26 cellular contexts compared by ENCODE assay signal in genomic region chr20:62287129-62287528, GRCh38.
"Had no signal": no experiment of that assay in that cellular context is flagged by ENCODE, and none has a peak within 500 bp of the region (broad histone marks: within the 10 kb centered on the region; RNA-seq: fewer than 3 reads in every experiment).

No MANE protein-coding gene starts in this region.

- H3K4me1 ChIP-seq: colonic mucosa, transverse colon, uterus had no signal

- H3K27ac ChIP-seq: colonic mucosa, ovary, transverse colon, upper lobe of right lung, uterus had no signal

- ATAC-seq: natural killer cell; stimulated activated naive CD8-positive, alpha-beta T cell treated with anti-CD3 and anti-CD28 coated beads, Interleukin-15, amount 100 ng/mL, for 72 hours; upper lobe of right lung had no signal

- H3K27me3 ChIP-seq: colonic mucosa, ovary, right lobe of liver, suprapubic skin, transverse colon, upper lobe of right lung, uterus had no signal

- H3K27me3 Mint-ChIP-seq: dendritic cell treated with granulocyte-macrophage colony-stimulating factor and Interleukin-4, amounts not matched to agents 40 ng/mL and 50 ng/mL, for 4 days; memory B cell; stimulated activated naive CD8-positive, alpha-beta T cell treated with anti-CD3 and anti-CD28 coated beads, Interleukin-15, amount 100 ng/mL, for 72 hours had no signal

- H3K9me3 Mint-ChIP-seq: dendritic cell treated with granulocyte-macrophage colony-stimulating factor and Interleukin-4, amounts not matched to agents 40 ng/mL and 50 ng/mL, for 4 days; immature natural killer cell; memory B cell; natural killer cell; stimulated activated naive CD8-positive, alpha-beta T cell treated with anti-CD3 and anti-CD28 coated beads, Interleukin-15, amount 100 ng/mL, for 72 hours had no signal

- H3K9me3 ChIP-seq: colonic mucosa, ovary, psoas muscle, right lobe of liver, suprapubic skin, transverse colon, upper lobe of right lung, uterus had no signal

- H3K27ac Mint-ChIP-seq: dendritic cell treated with granulocyte-macrophage colony-stimulating factor and Interleukin-4, amounts not matched to agents 40 ng/mL and 50 ng/mL, for 4 days had no signal

- H3K4me1 Mint-ChIP-seq: stimulated activated naive CD8-positive, alpha-beta T cell treated with anti-CD3 and anti-CD28 coated beads, Interleukin-15, amount 100 ng/mL, for 72 hours had no signal

- H3K4me3 ChIP-seq: colonic mucosa, lung, ovary, psoas muscle, right lobe of liver, suprapubic skin, transverse colon, upper lobe of right lung, uterus had no signal

- H3K36me3 ChIP-seq: ovary, uterus had no signal

- DNase-seq: colonic mucosa; effector CD8-positive, alpha-beta T cell; hypothalamus; immature natural killer cell; islet precursor cell; kidney glomerular epithelial cell; left colon; natural killer cell; occipital lobe; ovary; psoas muscle; right lobe of liver; small intestine; stimulated activated CD4-positive, alpha-beta T cell treated with anti-CD3 and anti-CD28 coated beads, Interleukin-12 subunit alpha, Interleukin-12 subunit beta, amount 100 ng/mL, for 4 hours; stimulated activated CD4-positive, alpha-beta T cell treated with anti-CD3 and anti-CD28 coated beads, Interleukin-1b, Interleukin-23, amount 100 ng/mL, for 48 hours; stimulated activated CD4-positive, alpha-beta T cell treated with anti-CD3 and anti-CD28 coated beads, Interleukin-4, amount 100 ng/mL, for 1 hour; stimulated activated CD8-positive, alpha-beta memory T cell treated with anti-CD3 and anti-CD28 coated beads, Interleukin-4, amount 100 ng/mL, for 48 hours; stimulated activated naive CD4-positive, alpha-beta T cell; stimulated activated naive CD8-positive, alpha-beta T cell treated with anti-CD3 and anti-CD28 coated beads, Interleukin-15, amount 100 ng/mL, for 72 hours; transverse colon; upper lobe of right lung; uterus had no signal

- H3K4me3 Mint-ChIP-seq: dendritic cell treated with granulocyte-macrophage colony-stimulating factor and Interleukin-4, amounts not matched to agents 40 ng/mL and 50 ng/mL, for 4 days; immature natural killer cell; memory B cell; natural killer cell; stimulated activated naive CD8-positive, alpha-beta T cell treated with anti-CD3 and anti-CD28 coated beads, Interleukin-15, amount 100 ng/mL, for 72 hours had no signal
